ENCODE assay signal across 8 cellular contexts in genomic region chr19:9139609-9140158, GRCh38. TPM values are rescaled to one million over a fixed set of nuclear protein-coding genes. Genes with fewer than 3 reads are reported as not detected.
DNase-seq lines count a peak whose midpoint lies in the region; ATAC-seq, FAIRE-seq and TF ChIP-seq lines count a peak whose summit lies in the region.

No MANE protein-coding gene starts in this region.

- peak overlapping the region; percentile 99 for H3K4me2 ChIP-seq in GM12878 (ENCODE audit: control insufficient read depth, insufficient read depth)

- H3K27ac ChIP-seq in HUES48 (ENCODE audit: low read depth, low read length) (no peak overlapping the region), GM12878 (ENCODE audit: control insufficient read depth, insufficient read depth) (peak overlapping the region; percentile 94; the same call in 1 of the 2 replicates), liver (ENCODE audit: low read depth in 1 of 2, low read length in 2 of 2) (peak overlapping the region; percentile 90 to 94), upper lobe of right lung (peak overlapping the region; percentile 96)

- ATAC-seq in GM12878 (peak; percentile 7), upper lobe of right lung (no peak)

- DNase-seq in NCI-H1105 treated with DMSO at 0.1 percent for 48 hours (lab: John Stamatoyannopoulos, UW), result peak; percentile 32
- DNase-seq in NCI-H1105 (lab: John Stamatoyannopoulos, UW), result no peak
- DNase-seq in GM12878 (ENCODE audit: low read depth, low spot score), result no peak
- no peak for DNase-seq in upper lobe of right lung
- no peak for DNase-seq in NCI-H2081 treated with DMSO at 0.1 percent for 48 hours (lab: John Stamatoyannopoulos, UW)
- DNase-seq in HPDE6-E6E7 (ENCODE audit: extremely low spot score), result no peak

- H3K9me3 ChIP-seq in HUES48 (ENCODE audit: control insufficient read depth, insufficient read depth, low read length) (peaks cover 12% of the 10 kb centered on the region), GM12878 (replicated peaks; ENCODE audit: control insufficient read depth, insufficient read depth, low read length) (peaks cover 5% of the 10 kb centered on the region), liver (ENCODE audit: control insufficient read depth in 4 of 4, low read length in 3 of 4) (peaks cover 0 to 7% (median 0%) of the 10 kb centered on the region in 4 donors), upper lobe of right lung (peaks cover 3% of the 10 kb centered on the region)

- intact Hi-C loops in GM12878 (cut with micrococcal nuclease; ENCODE audit: unreplicated experiment) (loop anchor here (10.0 kb wide), 1 partner anchor 165 kb away; the partner anchor contains the start of gene ZNF699), upper lobe of right lung (cut with DNase I) (no loop called here)

- H3K79me2 ChIP-seq in GM12878 (ENCODE audit: control insufficient read depth, insufficient read depth, low read length), result peaks cover 35% of the 10 kb centered on the region

- SMC1A ChIA-PET in GM12878 (lab: Charles Lee; ENCODE audit: uncharacterized antibody, unreplicated experiment), result no interaction called here

- TSS peak; percentile 79 for BruUV-seq in GM12878 (replicated peaks; lab: Mats Ljungman, UMichigan)

- in situ Hi-C loops in GM12878 (cut with MboI), result loop anchor here (5.0 to 25.0 kb wide), 4 partner anchors 485 to 1098 kb away; partner anchors contain the start of genes S1PR2 and ZNF561

- CTCF ChIA-PET in GM12878 (lab: Yijun Ruan, JAX), result no interaction called here

- no peak for TF ChIP-seq EP300 in GM12878 (IDR thresholded peaks at IDR 0.05; ENCODE audit: borderline replicate concordance in 1 of 2, control insufficient read depth in 1 of 2, low read depth in 2 of 2, low read length in 2 of 2)

- H2AFZ ChIP-seq in GM12878 (ENCODE audit: control insufficient read depth, low read depth, low read length), result peak overlapping the region; percentile 100

- peaks cover 17% of the 10 kb centered on the region; the same call in 1 of the 2 replicates for H3K36me3 ChIP-seq in HUES48 (ENCODE audit: control insufficient read depth, insufficient read depth, low read length)
- no peaks in the 10 kb centered on the region; a peak in 1 of 4 replicates for H3K36me3 ChIP-seq in GM12878 (ENCODE audit: control insufficient read depth in 2 of 2, insufficient read depth in 2 of 2, low read length in 1 of 2)
- peaks cover 0 to 2% (median 0%) of the 10 kb centered on the region in 4 donors for H3K36me3 ChIP-seq in liver (ENCODE audit: control insufficient read depth in 4 of 4, insufficient read depth in 3 of 4, low read depth in 1 of 4, low read length in 3 of 4)
- no peaks in the 10 kb centered on the region for H3K36me3 ChIP-seq in upper lobe of right lung

- TF ChIP-seq CTCF in GM12878 (IDR thresholded peaks at IDR 0.05 in 2 of 3, conservative IDR thresholded peaks at IDR 0.05 in 1 of 3; ENCODE audit: control insufficient read depth in 2 of 3, extremely low read depth in 1 of 3, insufficient read depth in 1 of 3, low read depth in 3 of 3, low read length in 3 of 3), result no peak
- TF ChIP-seq CTCF in liver (IDR thresholded peaks at IDR 0.05; ENCODE audit: low read depth, low read length, missing input control), result no peak
- no peak for TF ChIP-seq CTCF in upper lobe of right lung (IDR thresholded peaks at IDR 0.05)

- RAD21 ChIA-PET in GM12878 (lab: Charles Lee; ENCODE audit: unreplicated experiment), result no interaction called here

- H3K4me1 ChIP-seq in HUES48 (ENCODE audit: control insufficient read depth, insufficient read depth, low read length) (peaks cover 11% of the 10 kb centered on the region; the same call in 1 of the 2 replicates), GM12878 (ENCODE audit: control insufficient read depth, insufficient read depth, low read length) (no peaks in the 10 kb centered on the region), liver (ENCODE audit: control insufficient read depth in 4 of 4, insufficient read depth in 4 of 4, low read length in 3 of 4) (peaks cover 0 to 18% (median 15%) of the 10 kb centered on the region in 4 donors), upper lobe of right lung (peaks cover 17% of the 10 kb centered on the region)

- TF ChIP-seq RAD21 in GM12878 (IDR thresholded peaks at IDR 0.05; ENCODE audit: insufficient read depth, low read depth, low read length) (no peak), liver (IDR thresholded peaks at IDR 0.05) (no peak)

- H3K4me3 ChIP-seq in HUES48 (ENCODE audit: low read depth, low read length) (peak overlapping the region; percentile 99), GM12878 (peak overlapping the region; percentile 97), liver (ENCODE audit: low read depth in 1 of 3, low read length in 3 of 3) (peak overlapping the region; percentile 86 to 100 (median 100)), upper lobe of right lung (peak overlapping the region; percentile 92)

- POLR2A ChIA-PET in GM12878 (lab: Charles Lee), result no interaction called here

- 33% methylated on average over 8 of the region's 8 CpGs for WGBS in GM12878 (ENCODE audit: insufficient coverage, insufficient replicate concordance, low lambda C conversion rate, missing lambda C conversion rate)
- 35% methylated on average over 8 of the region's 8 CpGs for WGBS in liver

- FAIRE-seq in GM12878 (lab: Jason Lieb, UNC), result peak; percentile 41

- TF ChIP-seq POLR2A in GM12878 (IDR thresholded peaks at IDR 0.05; ENCODE audit: low read depth, low read length), result no peak

- H3K9ac ChIP-seq in HUES48 (ENCODE audit: low read depth, low read length) (peak overlapping the region; percentile 99), GM12878 (ENCODE audit: control insufficient read depth, insufficient read depth, low read length) (peak overlapping the region; percentile 99), liver (ENCODE audit: low read depth in 1 of 2, low read length in 2 of 2) (peak overlapping the region; percentile 49 to 71)

- no peaks in the 10 kb centered on the region for H4K20me1 ChIP-seq in GM12878 (ENCODE audit: control insufficient read depth, insufficient read depth)

- H3K27me3 ChIP-seq in HUES48 (ENCODE audit: control insufficient read depth, insufficient read depth, low read length), result no peaks in the 10 kb centered on the region
- H3K27me3 ChIP-seq in GM12878 (replicated peaks in 1 of 2; ENCODE audit: control insufficient read depth in 2 of 2, insufficient read depth in 2 of 2, low read length in 1 of 2), result no peaks in the 10 kb centered on the region
- H3K27me3 ChIP-seq in liver (ENCODE audit: control insufficient read depth in 4 of 4, insufficient read depth in 4 of 4, low read length in 3 of 4), result no peaks in the 10 kb centered on the region
- no peaks in the 10 kb centered on the region for H3K27me3 ChIP-seq in upper lobe of right lung

RNA-seq across cellular contexts. Expression of gene ZNF317, which starts 0.5 kb away (rescaled TPM):
- 55.0 and 55.9 TPM in 2 replicates for total RNA-seq in GM12878 (2013; cell fraction: nucleolus; rRNA removed)
- total RNA-seq in GM12878 (2014; rRNA removed), result 27.0 and 28.4 TPM in 2 replicates
- 31.4 and 32.3 TPM in 2 replicates for total RNA-seq in GM12878 (2014; rRNA removed; fragmentation: Illumina TruSeq; extraction: Trizol)
- 34.0 and 35.8 TPM in 2 replicates for total RNA-seq in GM12878 (2021)
- 18.2 TPM for polyA plus RNA-seq in GM12878 (2011; ENCODE audit: low read depth)
- 19.1 and 27.6 TPM in 2 replicates for polyA plus RNA-seq in GM12878 (2011; rRNA removed)
- polyA plus RNA-seq in GM12878 (2011; cell fraction: cytosol; rRNA removed), result 31.1 and 34.6 TPM in 2 replicates
- polyA plus RNA-seq in GM12878 (2011; cell fraction: nucleus; rRNA removed), result 55.6 and 59.3 TPM in 2 replicates
- polyA plus RNA-seq in GM12878 (2012), result 33.6 and 33.7 TPM in 2 replicates
- 32.4 and 32.9 TPM in 2 replicates for polyA plus RNA-seq in GM12878 (2014; fragmentation: Illumina TruSeq; extraction: Trizol)
- 10 to 100 TPM; 25.0 to 37.5 TPM for polyA plus RNA-seq in GM12878 (2014; fragmentation: Nextera tagmentation; extraction: Ambion mirVana)
- 18.5 and 22.7 TPM in 2 replicates for polyA plus RNA-seq in GM12878 (2014; rRNA removed)
- 10 to 100 TPM; 37.1 to 39.4 TPM for polyA plus RNA-seq in GM12878 (2016; fragmentation: Nextera tagmentation; extraction: Ambion mirVana)
- polyA minus RNA-seq in GM12878 (2011; rRNA and poly(A)+ RNA removed), result 24.8 and 27.4 TPM in 2 replicates
- polyA minus RNA-seq in GM12878 (2011; cell fraction: cytosol; rRNA and poly(A)+ RNA removed), result 11.0 and 16.5 TPM in 2 replicates
- 15.6 and 19.1 TPM in 2 replicates for polyA minus RNA-seq in GM12878 (2011; cell fraction: nucleus; rRNA and poly(A)+ RNA removed)
- total RNA-seq in liver, result 10 to 100 TPM in 1 of 2 donors, 1 to 10 TPM in 1; 9.9 to 11.6 TPM
- polyA plus RNA-seq in liver, result 10 to 100 TPM in 1 of 2 donors, 1 to 10 TPM in 1; 7.8 to 11.2 TPM
- total RNA-seq in upper lobe of right lung, result 28.2 TPM

RNA-seq across cellular contexts. Expression of gene OR7G3, which starts 12.9 kb away (rescaled TPM):
- total RNA-seq in GM12878 (2013; cell fraction: nucleolus; rRNA removed), result not detected in 2 replicates
- not detected in 2 replicates for total RNA-seq in GM12878 (2014; rRNA removed)
- total RNA-seq in GM12878 (2014; rRNA removed; fragmentation: Illumina TruSeq; extraction: Trizol), result not detected in 2 replicates
- not detected in 2 replicates for total RNA-seq in GM12878 (2021)
- not detected for polyA plus RNA-seq in GM12878 (2011; ENCODE audit: low read depth)
- not detected in 2 replicates for polyA plus RNA-seq in GM12878 (2011; rRNA removed)
- not detected in 2 replicates for polyA plus RNA-seq in GM12878 (2011; cell fraction: cytosol; rRNA removed)
- polyA plus RNA-seq in GM12878 (2011; cell fraction: nucleus; rRNA removed), result not detected in 2 replicates
- polyA plus RNA-seq in GM12878 (2012), result not detected in 2 replicates
- polyA plus RNA-seq in GM12878 (2014; fragmentation: Illumina TruSeq; extraction: Trizol), result not detected in 2 replicates
- not detected for polyA plus RNA-seq in GM12878 (2014; fragmentation: Nextera tagmentation; extraction: Ambion mirVana)
- polyA plus RNA-seq in GM12878 (2014; rRNA removed), result not detected in 2 replicates
- polyA plus RNA-seq in GM12878 (2016; fragmentation: Nextera tagmentation; extraction: Ambion mirVana), result not detected
- polyA minus RNA-seq in GM12878 (2011; rRNA and poly(A)+ RNA removed), result not detected in 2 replicates
- polyA minus RNA-seq in GM12878 (2011; cell fraction: cytosol; rRNA and poly(A)+ RNA removed), result not detected in 2 replicates
- not detected in 2 replicates for polyA minus RNA-seq in GM12878 (2011; cell fraction: nucleus; rRNA and poly(A)+ RNA removed)
- not detected for total RNA-seq in liver
- polyA plus RNA-seq in liver, result not detected
- total RNA-seq in upper lobe of right lung, result not detected

RNA-seq across cellular contexts. Expression of gene OR7G1, which starts 24.1 kb away (rescaled TPM):
- not detected in 2 replicates for total RNA-seq in GM12878 (2013; cell fraction: nucleolus; rRNA removed)
- total RNA-seq in GM12878 (2014; rRNA removed) (not detected in 2 replicates), GM12878 (2014; rRNA removed; fragmentation: Illumina TruSeq; extraction: Trizol) (not detected in 2 replicates), GM12878 (2021) (not detected in 2 replicates), liver (not detected), upper lobe of right lung (not detected)
- polyA plus RNA-seq in GM12878 (2011; ENCODE audit: low read depth), result not detected
- polyA plus RNA-seq in GM12878 (2011; rRNA removed) (not detected in 2 replicates), GM12878 (2014; fragmentation: Illumina TruSeq; extraction: Trizol) (not detected in 2 replicates), GM12878 (2014; fragmentation: Nextera tagmentation; extraction: Ambion mirVana) (not detected), GM12878 (2014; rRNA removed) (not detected in 2 replicates), GM12878 (2016; fragmentation: Nextera tagmentation; extraction: Ambion mirVana) (not detected), liver (not detected)
- not detected in 2 replicates for polyA plus RNA-seq in GM12878 (2011; cell fraction: cytosol; rRNA removed)
- not detected in 2 replicates for polyA plus RNA-seq in GM12878 (2011; cell fraction: nucleus; rRNA removed)
- not detected in 2 replicates for polyA plus RNA-seq in GM12878 (2012)
- not detected in 2 replicates for polyA minus RNA-seq in GM12878 (2011; rRNA and poly(A)+ RNA removed)
- not detected in 2 replicates for polyA minus RNA-seq in GM12878 (2011; cell fraction: cytosol; rRNA and poly(A)+ RNA removed)
- polyA minus RNA-seq in GM12878 (2011; cell fraction: nucleus; rRNA and poly(A)+ RNA removed), result not detected in 2 replicates

RNA-seq across cellular contexts. Expression of gene OR7G2, which starts 32.4 kb away (rescaled TPM):
- not detected in 2 replicates for total RNA-seq in GM12878 (2013; cell fraction: nucleolus; rRNA removed)
- total RNA-seq in GM12878 (2014; rRNA removed), result not detected in 2 replicates
- not detected in 2 replicates for total RNA-seq in GM12878 (2014; rRNA removed; fragmentation: Illumina TruSeq; extraction: Trizol)
- total RNA-seq in GM12878 (2021), result not detected in 2 replicates
- not detected for polyA plus RNA-seq in GM12878 (2011; ENCODE audit: low read depth)
- not detected in 2 replicates for polyA plus RNA-seq in GM12878 (2011; rRNA removed)
- not detected in 2 replicates for polyA plus RNA-seq in GM12878 (2011; cell fraction: cytosol; rRNA removed)
- not detected in 2 replicates for polyA plus RNA-seq in GM12878 (2011; cell fraction: nucleus; rRNA removed)
- polyA plus RNA-seq in GM12878 (2012), result not detected in 2 replicates
- not detected in 2 replicates for polyA plus RNA-seq in GM12878 (2014; fragmentation: Illumina TruSeq; extraction: Trizol)
- polyA plus RNA-seq in GM12878 (2014; fragmentation: Nextera tagmentation; extraction: Ambion mirVana), result not detected
- polyA plus RNA-seq in GM12878 (2014; rRNA removed), result not detected in 2 replicates
- not detected for polyA plus RNA-seq in GM12878 (2016; fragmentation: Nextera tagmentation; extraction: Ambion mirVana)
- polyA minus RNA-seq in GM12878 (2011; rRNA and poly(A)+ RNA removed), result not detected in 2 replicates
- not detected in 2 replicates for polyA minus RNA-seq in GM12878 (2011; cell fraction: cytosol; rRNA and poly(A)+ RNA removed)
- not detected in 2 replicates for polyA minus RNA-seq in GM12878 (2011; cell fraction: nucleus; rRNA and poly(A)+ RNA removed)
- total RNA-seq in liver, result not detected
- polyA plus RNA-seq in liver, result not detected
- not detected for total RNA-seq in upper lobe of right lung

RNA-seq across cellular contexts. Expression of gene OR7D2, which starts 39.1 kb away (rescaled TPM):
- 0.10 TPM in 1 of 2 replicates, not detected in the other for total RNA-seq in GM12878 (2013; cell fraction: nucleolus; rRNA removed)
- total RNA-seq in GM12878 (2014; rRNA removed), result 0.05 TPM in 1 of 2 replicates, not detected in the other
- not detected in 2 replicates for total RNA-seq in GM12878 (2014; rRNA removed; fragmentation: Illumina TruSeq; extraction: Trizol)
- not detected in 2 replicates for total RNA-seq in GM12878 (2021)
- polyA plus RNA-seq in GM12878 (2011; ENCODE audit: low read depth), result not detected
- 0.04 and 0.09 TPM in 2 replicates for polyA plus RNA-seq in GM12878 (2011; rRNA removed)
- polyA plus RNA-seq in GM12878 (2011; cell fraction: cytosol; rRNA removed), result 0.03 TPM in 2 replicates
- 0.06 TPM in 1 of 2 replicates, not detected in the other for polyA plus RNA-seq in GM12878 (2011; cell fraction: nucleus; rRNA removed)
- polyA plus RNA-seq in GM12878 (2012), result 0.06 TPM in 1 of 2 replicates, not detected in the other
- not detected in 2 replicates for polyA plus RNA-seq in GM12878 (2014; fragmentation: Illumina TruSeq; extraction: Trizol)
- not detected for polyA plus RNA-seq in GM12878 (2014; fragmentation: Nextera tagmentation; extraction: Ambion mirVana)
- not detected in 2 replicates for polyA plus RNA-seq in GM12878 (2014; rRNA removed)
- polyA plus RNA-seq in GM12878 (2016; fragmentation: Nextera tagmentation; extraction: Ambion mirVana), result not detected
- not detected in 2 replicates for polyA minus RNA-seq in GM12878 (2011; rRNA and poly(A)+ RNA removed)
- polyA minus RNA-seq in GM12878 (2011; cell fraction: cytosol; rRNA and poly(A)+ RNA removed), result not detected in 2 replicates
- polyA minus RNA-seq in GM12878 (2011; cell fraction: nucleus; rRNA and poly(A)+ RNA removed), result not detected in 2 replicates
- total RNA-seq in liver, result not detected
- under 1 TPM; 0.06 to 0.18 TPM for polyA plus RNA-seq in liver
- total RNA-seq in upper lobe of right lung, result 0.52 TPM
